ENCODE assay signal across 23 cellular contexts in the genomic region with DNA sequence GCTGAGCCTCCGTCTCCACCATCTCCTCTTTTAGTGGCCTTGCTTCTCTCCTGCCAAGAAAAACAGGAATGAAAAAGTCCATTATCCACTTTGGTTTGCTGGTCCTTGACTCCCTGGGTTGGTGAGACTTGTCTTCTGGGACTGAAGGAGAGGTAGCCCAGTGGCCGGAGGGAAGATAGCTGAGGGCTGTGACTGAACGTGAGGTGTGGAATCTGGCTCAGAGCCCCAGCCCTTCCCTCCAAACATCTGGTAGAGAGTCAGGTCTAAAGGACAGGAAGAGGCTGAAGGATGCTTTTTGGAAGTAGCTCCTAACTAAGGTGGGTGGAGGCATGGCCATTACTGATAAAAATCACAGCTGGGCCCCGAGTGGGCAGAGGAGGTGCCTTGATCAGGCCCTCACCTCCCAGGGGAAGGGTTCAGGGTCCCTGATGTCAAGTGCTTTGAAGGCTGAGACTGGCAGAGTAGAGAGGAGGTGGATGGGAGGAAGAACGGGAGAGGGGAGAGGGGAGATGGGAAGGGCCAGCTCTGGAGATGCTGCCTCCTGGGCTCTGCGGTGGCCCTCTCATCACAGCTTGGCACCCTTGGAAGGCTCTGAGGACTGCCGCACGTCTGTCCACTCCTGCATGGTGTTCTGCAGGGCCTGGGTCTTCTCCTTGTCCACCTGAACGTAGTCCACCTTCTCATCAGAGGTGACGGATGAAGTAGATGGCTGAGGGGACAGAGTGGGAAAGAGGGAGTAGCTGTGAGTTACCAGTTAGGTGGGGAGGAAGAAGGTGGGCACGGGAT. TPM values are rescaled to one million over a fixed set of nuclear protein-coding genes. Genes with fewer than 3 reads are reported as not detected.
A peak's percentile ranks its signal among the peaks of the same experiment; 100 is the strongest.
DNase-seq lines count a peak whose midpoint lies in the region; ATAC-seq and TF ChIP-seq lines count a peak whose summit lies in the region.
"Had no signal": no experiment of that assay in that cellular context is flagged by ENCODE, and none has a peak within 500 bp of the region (broad histone marks: within the 10 kb centered on the region; RNA-seq: fewer than 3 reads in every experiment).

No MANE protein-coding gene starts in this region.

- peaks cover 0 to 4% of the 10 kb centered on the region in 2 donors for H3K4me1 ChIP-seq in neuronal stem cell (ENCODE audit: control insufficient read depth in 2 of 2, insufficient read depth in 1 of 2, low read depth in 1 of 2, low read length in 2 of 2)
- no peaks in the 10 kb centered on the region for H3K4me1 ChIP-seq in GM23248 (ENCODE audit: insufficient read depth)
- H3K4me1 ChIP-seq: Caco-2 had no signal

- H3K9me2 ChIP-seq in GM23248 (ENCODE audit: insufficient read depth), result no peaks in the 10 kb centered on the region

- POLR2A ChIA-PET in activated naive CD8-positive, alpha-beta T cell treated with anti-CD3 and anti-CD28 coated beads, Interleukin-2, amount 10 ng/mL, durations not matched to agents 7 days and 5 days (lab: Charles Lee), result no interaction called here

- H3F3A ChIP-seq in GM23248 (ENCODE audit: insufficient read depth), result no peaks in the 10 kb centered on the region

- H2AK5ac ChIP-seq in neuronal stem cell (ENCODE audit: low read depth, low read length), result no peak overlapping the region

- no peak overlapping the region for H3K23ac ChIP-seq in neuronal stem cell (ENCODE audit: low read depth, low read length, poor library complexity)

- ATAC-seq in activated naive CD8-positive, alpha-beta T cell treated with anti-CD3 and anti-CD28 coated beads, Interleukin-2, amount 10 ng/mL, durations not matched to agents 7 days and 5 days (ENCODE audit: low read depth), result no peak
- no peak for ATAC-seq in GM21447 (IDR thresholded peaks at IDR 0.05; ENCODE audit: unreplicated experiment)
- ATAC-seq: activated CD4-positive, CD25-positive, alpha-beta regulatory T cell treated with anti-CD3 and anti-CD28 coated beads, Interleukin-2, amount 50 U/mL, for 24 hours; HCT116; left ventricle myocardium superior had no signal

- H2BK5ac ChIP-seq in neuronal stem cell (ENCODE audit: low read length), result no peak overlapping the region

- H4K8ac ChIP-seq in neuronal stem cell (ENCODE audit: low read depth, low read length), result no peak overlapping the region

- H3K27me3 ChIP-seq in neuronal stem cell (ENCODE audit: control insufficient read depth in 3 of 3, insufficient read depth in 3 of 3, low read depth in 1 of 3, low read length in 3 of 3) (peaks cover 0 to 2% (median 0%) of the 10 kb centered on the region in 3 experiments), GM23248 (replicated peaks; ENCODE audit: insufficient read depth) (no peaks in the 10 kb centered on the region)
- H3K27me3 ChIP-seq: BLaER1 treated with 17β-estradiol and CSF1 and Interleukin-3, amounts not matched to agents 10 nM and 100 nM had no signal

- in situ Hi-C loops in GM23248 (cut with MboI), result no loop called here

- no peak overlapping the region for H3K9ac ChIP-seq in neuronal stem cell (ENCODE audit: low read depth, low read length, poor library complexity)
- H3K9ac ChIP-seq in GM23248, result no peak overlapping the region
- H3K9ac ChIP-seq: BLaER1 treated with 17β-estradiol and CSF1 and Interleukin-3, amounts not matched to agents 10 nM and 100 nM had no signal

- H3K4me1 Mint-ChIP-seq in activated naive CD8-positive, alpha-beta T cell treated with anti-CD3 and anti-CD28 coated beads, Interleukin-2, amount 10 ng/mL, durations not matched to agents 7 days and 5 days, result peaks cover 16% of the 10 kb centered on the region
- peaks cover 11% of the 10 kb centered on the region for H3K4me1 Mint-ChIP-seq in activated naive CD8-positive, alpha-beta T cell treated with anti-CD3 and anti-CD28 coated beads for 36 hours

- H2AFZ ChIP-seq in neuronal stem cell (ENCODE audit: low read length) (no peak overlapping the region), GM23248 (no peak overlapping the region)

- H4K20me1 ChIP-seq in GM23248 (ENCODE audit: insufficient read depth), result no peaks in the 10 kb centered on the region

- no peak overlapping the region for H3K14ac ChIP-seq in neuronal stem cell (ENCODE audit: low read length)

- DNase-seq in activated naive CD8-positive, alpha-beta T cell treated with anti-CD3 and anti-CD28 coated beads, Interleukin-2, amount 10 ng/mL, durations not matched to agents 7 days and 5 days, result no peak
- no peak for DNase-seq in activated naive CD8-positive, alpha-beta T cell treated with anti-CD3 and anti-CD28 coated beads for 36 hours
- DNase-seq in coronary artery (ENCODE audit: low spot score) (peak; percentile 33), neuronal stem cell (ENCODE audit: low spot score) (no peak), retina (no peak), GM23248 (no peak)
- DNase-seq: activated CD4-positive, alpha-beta memory T cell treated with anti-CD3 and anti-CD28 coated beads, Interleukin-2, amount 10 ng/mL, durations not matched to agents 7 days and 5 days; Caco-2; caudate nucleus; KG1; left ventricle myocardium superior; NCI-H1417 treated with DMSO at 0.1 percent for 48 hours; NCI-H2081 treated with DMSO at 0.1 percent for 48 hours; NCI-H226; occipital lobe; SW 1271; trophoblast cell had no signal

- no peak for TF ChIP-seq CTCF in coronary artery (IDR thresholded peaks at IDR 0.05)

- H3K9me3 Mint-ChIP-seq in activated naive CD8-positive, alpha-beta T cell treated with anti-CD3 and anti-CD28 coated beads, Interleukin-2, amount 10 ng/mL, durations not matched to agents 7 days and 5 days, result no peaks in the 10 kb centered on the region
- H3K9me3 Mint-ChIP-seq in activated naive CD8-positive, alpha-beta T cell treated with anti-CD3 and anti-CD28 coated beads for 36 hours, result no peaks in the 10 kb centered on the region
- H3K9me3 Mint-ChIP-seq: activated CD4-positive, alpha-beta memory T cell treated with anti-CD3 and anti-CD28 coated beads, Interleukin-2, amount 10 ng/mL, durations not matched to agents 7 days and 5 days; dendritic cell treated with granulocyte-macrophage colony-stimulating factor and Interleukin-4, amounts not matched to agents 40 ng/mL and 50 ng/mL, for 4 days had no signal

- H3K4me3 ChIP-seq in coronary artery (no peak overlapping the region), neuronal stem cell (ENCODE audit: low read length in 2 of 2) (no peak overlapping the region), GM23248 (no peak overlapping the region)
- H3K4me3 ChIP-seq: BLaER1 treated with 17β-estradiol and CSF1 and Interleukin-3, amounts not matched to agents 10 nM and 100 nM had no signal

- H3K4ac ChIP-seq in neuronal stem cell (ENCODE audit: low read length), result no peak overlapping the region

- H3K4me3 Mint-ChIP-seq in activated naive CD8-positive, alpha-beta T cell treated with anti-CD3 and anti-CD28 coated beads, Interleukin-2, amount 10 ng/mL, durations not matched to agents 7 days and 5 days, result no peak overlapping the region
- H3K4me3 Mint-ChIP-seq in activated naive CD8-positive, alpha-beta T cell treated with anti-CD3 and anti-CD28 coated beads for 36 hours, result no peak overlapping the region
- H3K4me3 Mint-ChIP-seq: activated CD4-positive, alpha-beta memory T cell treated with anti-CD3 and anti-CD28 coated beads, Interleukin-2, amount 10 ng/mL, durations not matched to agents 7 days and 5 days; activated naive CD8-positive, alpha-beta T cell; dendritic cell treated with granulocyte-macrophage colony-stimulating factor and Interleukin-4, amounts not matched to agents 40 ng/mL and 50 ng/mL, for 4 days had no signal

- no peaks in the 10 kb centered on the region for H3K27me3 Mint-ChIP-seq in activated naive CD8-positive, alpha-beta T cell treated with anti-CD3 and anti-CD28 coated beads, Interleukin-2, amount 10 ng/mL, durations not matched to agents 7 days and 5 days
- no peaks in the 10 kb centered on the region for H3K27me3 Mint-ChIP-seq in activated naive CD8-positive, alpha-beta T cell treated with anti-CD3 and anti-CD28 coated beads for 36 hours
- H3K27me3 Mint-ChIP-seq: activated CD4-positive, alpha-beta memory T cell treated with anti-CD3 and anti-CD28 coated beads, Interleukin-2, amount 10 ng/mL, durations not matched to agents 7 days and 5 days; activated naive CD8-positive, alpha-beta T cell; dendritic cell treated with granulocyte-macrophage colony-stimulating factor and Interleukin-4, amounts not matched to agents 40 ng/mL and 50 ng/mL, for 4 days had no signal

- peak overlapping the region; percentile 5 for H4K91ac ChIP-seq in neuronal stem cell (ENCODE audit: low read depth, low read length, poor library complexity)

- H3K27ac Mint-ChIP-seq in activated naive CD8-positive, alpha-beta T cell treated with anti-CD3 and anti-CD28 coated beads, Interleukin-2, amount 10 ng/mL, durations not matched to agents 7 days and 5 days, result peak overlapping the region; percentile 41
- no peak overlapping the region for H3K27ac Mint-ChIP-seq in activated naive CD8-positive, alpha-beta T cell treated with anti-CD3 and anti-CD28 coated beads for 36 hours
- H3K27ac Mint-ChIP-seq: activated CD4-positive, alpha-beta memory T cell treated with anti-CD3 and anti-CD28 coated beads, Interleukin-2, amount 10 ng/mL, durations not matched to agents 7 days and 5 days; activated naive CD8-positive, alpha-beta T cell; dendritic cell treated with granulocyte-macrophage colony-stimulating factor and Interleukin-4, amounts not matched to agents 40 ng/mL and 50 ng/mL, for 4 days had no signal

- H3K9me3 ChIP-seq in neuronal stem cell (replicated peaks in 1 of 2; ENCODE audit: control insufficient read depth in 2 of 2, insufficient read depth in 1 of 2, low read depth in 1 of 2, low read length in 2 of 2) (no peaks in the 10 kb centered on the region), GM23248 (ENCODE audit: low read depth) (no peaks in the 10 kb centered on the region)
- H3K9me3 ChIP-seq: BLaER1 treated with 17β-estradiol and CSF1 and Interleukin-3, amounts not matched to agents 10 nM and 100 nM; Caco-2 had no signal

- peaks cover 41% of the 10 kb centered on the region for H3K36me3 Mint-ChIP-seq in activated naive CD8-positive, alpha-beta T cell treated with anti-CD3 and anti-CD28 coated beads, Interleukin-2, amount 10 ng/mL, durations not matched to agents 7 days and 5 days
- H3K36me3 Mint-ChIP-seq in activated naive CD8-positive, alpha-beta T cell treated with anti-CD3 and anti-CD28 coated beads for 36 hours, result peaks cover 2% of the 10 kb centered on the region

- no peak overlapping the region for H3K18ac ChIP-seq in neuronal stem cell (ENCODE audit: low read length)

- WGBS in neuronal stem cell (ENCODE audit: extremely low coverage in 2 of 2, insufficient read length in 2 of 2, insufficient replicate concordance in 1 of 2), 2 donors, result no CpG with 5 or more reads among the region's 11 CpGs
- 72 to 81% methylated on average over 10 to 11 of the region's 11 CpGs for WGBS in GM23248 (ENCODE audit: low coverage in 1 of 2, low lambda C conversion rate in 2 of 2, missing lambda C conversion rate in 2 of 2), 2 experiments

- H2BK120ac ChIP-seq in neuronal stem cell (ENCODE audit: low read depth, low read length), result no peak overlapping the region

- no peak overlapping the region for H2BK15ac ChIP-seq in neuronal stem cell (ENCODE audit: low read length)

- H3K4me2 ChIP-seq in neuronal stem cell (ENCODE audit: insufficient read depth, low read length, poor library complexity, severe bottlenecking) (no peak overlapping the region), GM23248 (ENCODE audit: unreplicated experiment) (no peak overlapping the region)
- H3K4me2 ChIP-seq: BLaER1 treated with 17β-estradiol and CSF1 and Interleukin-3, amounts not matched to agents 10 nM and 100 nM had no signal

- H3K27ac ChIP-seq in coronary artery, result no peak overlapping the region
- no peak overlapping the region for H3K27ac ChIP-seq in neuronal stem cell (replicated peaks; ENCODE audit: low read length)
- no peak overlapping the region for H3K27ac ChIP-seq in GM23248
- H3K27ac ChIP-seq: BLaER1 treated with 17β-estradiol and CSF1 and Interleukin-3, amounts not matched to agents 10 nM and 100 nM had no signal

- H3K79me1 ChIP-seq in neuronal stem cell (ENCODE audit: low read depth, low read length), result no peaks in the 10 kb centered on the region

- no peak overlapping the region for H2BK12ac ChIP-seq in neuronal stem cell (ENCODE audit: low read length)

- no peaks in the 10 kb centered on the region for H3K79me2 ChIP-seq in GM23248 (ENCODE audit: insufficient read depth)

- H3K36me3 ChIP-seq in neuronal stem cell (replicated peaks in 1 of 2; ENCODE audit: control insufficient read depth in 2 of 2, insufficient read depth in 2 of 2, low read length in 2 of 2) (peaks cover 60 to 92% of the 10 kb centered on the region in 2 donors), GM23248 (ENCODE audit: low read depth) (0 out of 2 replicates have a peak, but pooled peaks cover 5% of the 10 kb centered on the region)

RNA-seq across cellular contexts. Expression of gene USP35, which starts 30.2 kb away (rescaled TPM):
- 10 to 100 TPM; 13.4 to 13.5 TPM for total RNA-seq in activated naive CD8-positive, alpha-beta T cell treated with anti-CD3 and anti-CD28 coated beads, Interleukin-2, amount 10 ng/mL, durations not matched to agents 7 days and 5 days
- 1 to 10 TPM; 3.5 to 4.2 TPM for total RNA-seq in activated naive CD8-positive, alpha-beta T cell treated with anti-CD3 and anti-CD28 coated beads for 36 hours
- 4.6 TPM for polyA plus RNA-seq in neuronal stem cell (2013, experiment 1 of 2)
- polyA plus RNA-seq in neuronal stem cell (2013, experiment 2 of 2), result 4.7 TPM
- total RNA-seq in GM23248 (2014; rRNA removed; shearing (Covaris generic)), result 7.0 and 8.9 TPM in 2 replicates
- 2.2 and 2.7 TPM in 2 replicates for polyA plus RNA-seq in GM23248 (2016; fragmentation: Nextera tagmentation; extraction: Ambion mirVana)

RNA-seq across cellular contexts. Expression of gene KCTD21, which starts 30.5 kb away (rescaled TPM):
- 1 to 10 TPM; 7.1 to 8.6 TPM for total RNA-seq in activated naive CD8-positive, alpha-beta T cell treated with anti-CD3 and anti-CD28 coated beads, Interleukin-2, amount 10 ng/mL, durations not matched to agents 7 days and 5 days
- total RNA-seq in activated naive CD8-positive, alpha-beta T cell treated with anti-CD3 and anti-CD28 coated beads for 36 hours, result 1 to 10 TPM; 3.3 to 4.0 TPM
- polyA plus RNA-seq in neuronal stem cell (2013, experiment 1 of 2), result 2.4 TPM
- polyA plus RNA-seq in neuronal stem cell (2013, experiment 2 of 2), result 2.6 TPM
- total RNA-seq in GM23248 (2014; rRNA removed; shearing (Covaris generic)), result 7.5 and 13.1 TPM in 2 replicates
- polyA plus RNA-seq in GM23248 (2016; fragmentation: Nextera tagmentation; extraction: Ambion mirVana), result 5.7 and 7.6 TPM in 2 replicates
